In the genomic region with DNA sequence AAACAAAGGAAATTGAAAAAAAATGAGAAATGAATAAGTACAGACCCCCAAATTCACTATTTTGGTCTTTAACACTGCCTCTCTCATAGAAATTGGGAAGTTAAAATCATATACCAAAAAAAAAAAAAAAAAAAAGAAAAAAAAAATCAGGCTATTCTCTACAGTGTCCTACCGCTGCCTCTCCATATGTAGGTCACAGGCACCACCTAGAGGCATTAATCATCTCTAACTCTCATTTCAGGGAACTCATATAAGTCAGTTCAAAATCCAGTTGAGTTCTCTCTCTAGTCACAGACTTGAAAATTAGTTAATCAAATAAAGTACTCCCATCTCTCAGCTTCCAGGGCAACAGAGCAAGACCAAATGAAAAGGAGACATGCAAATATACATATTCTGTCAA, we compare ENCODE assay signal across 9 cellular contexts. TPM values are rescaled to one million over a fixed set of nuclear protein-coding genes. Genes with fewer than 3 reads are reported as not detected.
DNase-seq lines count a peak whose midpoint lies in the region; ATAC-seq, FAIRE-seq and TF ChIP-seq lines count a peak whose summit lies in the region.
"Had no signal": no experiment of that assay in that cellular context is flagged by ENCODE, and none has a peak within 500 bp of the region (broad histone marks: within the 10 kb centered on the region; RNA-seq: fewer than 3 reads in every experiment).

No MANE protein-coding gene starts in this region.

- FAIRE-seq in GM12892 (lab: Jason Lieb, UNC): no peak
- FAIRE-seq: endometrium had no signal

- intact Hi-C loops in spleen (cut with DNase I; ENCODE audit: low total_unique reads): no loop called here

- DNase-seq in AG08395 (ENCODE audit: low spot score) (peak; percentile 57), SW480 (ENCODE audit: low spot score) (peak; percentile 57), kidney epithelial cell (ENCODE audit: low read depth) (no peak), spleen (no peak), GM19238 (ENCODE audit: insufficient read length, low spot score) (no peak), GM12892 (ENCODE audit: insufficient read length) (no peak)

- ATAC-seq in GM18498 (IDR thresholded peaks at IDR 0.05; ENCODE audit: unreplicated experiment): peak; percentile 73
- peak; percentile 75 for ATAC-seq in HG03442 (IDR thresholded peaks at IDR 0.05; ENCODE audit: unreplicated experiment)

- no peak overlapping the region for H3K27ac ChIP-seq in spleen

- TF ChIP-seq POLR2A in spleen (IDR thresholded peaks at IDR 0.05): no peak
- no peak for TF ChIP-seq POLR2A in GM12892 (IDR thresholded peaks at IDR 0.05; ENCODE audit: low read depth, low read length)

- H3K4me3 ChIP-seq in kidney epithelial cell (ENCODE audit: low read depth, low read length) (no peak overlapping the region), spleen (no peak overlapping the region)

- TF ChIP-seq CTCF in kidney epithelial cell (IDR thresholded peaks at IDR 0.05; ENCODE audit: insufficient read depth, low read length, poor library complexity, severe bottlenecking) (peak; percentile 25), spleen (IDR thresholded peaks at IDR 0.05 in 8 of 11, conservative IDR thresholded peaks at IDR 0.05 in 3 of 11) (no peak)

- no peaks in the 10 kb centered on the region for H3K4me1 ChIP-seq in spleen

- no peaks in the 10 kb centered on the region for H3K9me3 ChIP-seq in spleen

- no peaks in the 10 kb centered on the region for H3K36me3 ChIP-seq in kidney epithelial cell (ENCODE audit: control insufficient read depth, insufficient read depth, low read length)
- H3K36me3 ChIP-seq in spleen: no peaks in the 10 kb centered on the region

- WGBS in spleen, 5 donors: 4 to 18% (median 5%) methylated on average over 1 of the region's 1 CpG

- H3K27me3 ChIP-seq in kidney epithelial cell (ENCODE audit: control insufficient read depth, insufficient read depth, low read length): no peaks in the 10 kb centered on the region
- no peaks in the 10 kb centered on the region for H3K27me3 ChIP-seq in spleen (replicated peaks in 1 of 7)

RNA-seq across cellular contexts. Expression of a gene that starts 47.9 kb away (rescaled TPM):
- 29.8 and 33.8 TPM in 2 replicates for total RNA-seq in kidney epithelial cell
- total RNA-seq in spleen: 10 to 100 TPM; 12.2 to 28.3 (median 15.1) TPM
- polyA plus RNA-seq in spleen: 10 to 100 TPM in 2 of 3 donors, 1 to 10 TPM in 1; 8.9 to 11.5 (median 10.1) TPM
- polyA plus RNA-seq in GM12892 (2012; ENCODE audit: missing spikeins): 15.2 TPM

Comparison
In these comparisons a context has a peak if more than half of its experiments do, and no peak if none do; other contexts are left out.
1. DNase-seq: peak in AG08395 (single experiment) and SW480 (single experiment); none in kidney epithelial cell (single experiment), spleen (single experiment), GM19238 (single experiment) and GM12892 (single experiment).